2 cellular contexts compared by ENCODE assay signal in the genomic region with DNA sequence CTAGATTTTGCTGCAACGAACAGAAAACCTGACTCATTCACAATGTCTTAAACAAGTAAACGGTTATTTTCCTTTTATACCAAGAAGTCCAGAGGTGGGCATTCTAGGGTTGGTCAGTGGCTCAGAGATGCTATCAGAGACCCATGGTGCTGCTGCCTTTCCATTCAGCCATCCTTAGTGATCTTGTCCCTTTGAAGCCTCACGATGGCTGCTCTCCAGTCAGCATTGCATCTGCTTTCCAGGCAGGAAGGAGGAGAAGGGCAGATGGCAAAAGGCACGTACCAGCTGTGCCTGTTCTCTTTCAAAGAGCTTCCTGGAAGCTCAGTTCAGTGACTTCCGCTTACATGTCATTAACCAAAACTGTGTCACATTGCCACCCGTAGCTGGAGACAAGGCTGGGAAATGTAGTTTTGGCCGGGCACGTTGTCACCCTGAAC.
TF ChIP-seq lines count a peak whose summit lies in the region.

No MANE protein-coding gene starts in this region.

TF ChIP-seq in SK-N-SH treated with all-trans-retinoic acid at 6 μM for 48 hours, 23 proteins besides CTCF, POLR2A, EP300 and RAD21 (continued from another document):
- TF ChIP-seq, protein P1, sequence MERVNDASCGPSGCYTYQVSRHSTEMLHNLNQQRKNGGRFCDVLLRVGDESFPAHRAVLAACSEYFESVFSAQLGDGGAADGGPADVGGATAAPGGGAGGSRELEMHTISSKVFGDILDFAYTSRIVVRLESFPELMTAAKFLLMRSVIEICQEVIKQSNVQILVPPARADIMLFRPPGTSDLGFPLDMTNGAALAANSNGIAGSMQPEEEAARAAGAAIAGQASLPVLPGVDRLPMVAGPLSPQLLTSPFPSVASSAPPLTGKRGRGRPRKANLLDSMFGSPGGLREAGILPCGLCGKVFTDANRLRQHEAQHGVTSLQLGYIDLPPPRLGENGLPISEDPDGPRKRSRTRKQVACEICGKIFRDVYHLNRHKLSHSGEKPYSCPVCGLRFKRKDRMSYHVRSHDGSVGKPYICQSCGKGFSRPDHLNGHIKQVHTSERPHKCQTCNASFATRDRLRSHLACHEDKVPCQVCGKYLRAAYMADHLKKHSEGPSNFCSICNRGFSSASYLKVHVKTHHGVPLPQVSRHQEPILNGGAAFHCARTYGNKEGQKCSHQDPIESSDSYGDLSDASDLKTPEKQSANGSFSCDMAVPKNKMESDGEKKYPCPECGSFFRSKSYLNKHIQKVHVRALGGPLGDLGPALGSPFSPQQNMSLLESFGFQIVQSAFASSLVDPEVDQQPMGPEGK (CRISPR knock-in tag; IDR thresholded peaks at IDR 0.05; ENCODE audit: borderline replicate concordance): no peak
- TF ChIP-seq ZFP30 (CRISPR knock-in tag; IDR thresholded peaks at IDR 0.05) (no peak), OSR1 (CRISPR knock-in tag; IDR thresholded peaks at IDR 0.05) (no peak), SNAI2 (CRISPR knock-in tag; IDR thresholded peaks at IDR 0.05) (no peak)

TF ChIP-seq in GM12878, 131 proteins besides CTCF, POLR2A, EP300 and RAD21 (continued from another document and continues in another):
- TF ChIP-seq, protein P2, sequence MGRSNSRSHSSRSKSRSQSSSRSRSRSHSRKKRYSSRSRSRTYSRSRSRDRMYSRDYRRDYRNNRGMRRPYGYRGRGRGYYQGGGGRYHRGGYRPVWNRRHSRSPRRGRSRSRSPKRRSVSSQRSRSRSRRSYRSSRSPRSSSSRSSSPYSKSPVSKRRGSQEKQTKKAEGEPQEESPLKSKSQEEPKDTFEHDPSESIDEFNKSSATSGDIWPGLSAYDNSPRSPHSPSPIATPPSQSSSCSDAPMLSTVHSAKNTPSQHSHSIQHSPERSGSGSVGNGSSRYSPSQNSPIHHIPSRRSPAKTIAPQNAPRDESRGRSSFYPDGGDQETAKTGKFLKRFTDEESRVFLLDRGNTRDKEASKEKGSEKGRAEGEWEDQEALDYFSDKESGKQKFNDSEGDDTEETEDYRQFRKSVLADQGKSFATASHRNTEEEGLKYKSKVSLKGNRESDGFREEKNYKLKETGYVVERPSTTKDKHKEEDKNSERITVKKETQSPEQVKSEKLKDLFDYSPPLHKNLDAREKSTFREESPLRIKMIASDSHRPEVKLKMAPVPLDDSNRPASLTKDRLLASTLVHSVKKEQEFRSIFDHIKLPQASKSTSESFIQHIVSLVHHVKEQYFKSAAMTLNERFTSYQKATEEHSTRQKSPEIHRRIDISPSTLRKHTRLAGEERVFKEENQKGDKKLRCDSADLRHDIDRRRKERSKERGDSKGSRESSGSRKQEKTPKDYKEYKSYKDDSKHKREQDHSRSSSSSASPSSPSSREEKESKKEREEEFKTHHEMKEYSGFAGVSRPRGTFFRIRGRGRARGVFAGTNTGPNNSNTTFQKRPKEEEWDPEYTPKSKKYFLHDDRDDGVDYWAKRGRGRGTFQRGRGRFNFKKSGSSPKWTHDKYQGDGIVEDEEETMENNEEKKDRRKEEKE (IDR thresholded peaks at IDR 0.05): no peak
- TF ChIP-seq, protein P3, sequence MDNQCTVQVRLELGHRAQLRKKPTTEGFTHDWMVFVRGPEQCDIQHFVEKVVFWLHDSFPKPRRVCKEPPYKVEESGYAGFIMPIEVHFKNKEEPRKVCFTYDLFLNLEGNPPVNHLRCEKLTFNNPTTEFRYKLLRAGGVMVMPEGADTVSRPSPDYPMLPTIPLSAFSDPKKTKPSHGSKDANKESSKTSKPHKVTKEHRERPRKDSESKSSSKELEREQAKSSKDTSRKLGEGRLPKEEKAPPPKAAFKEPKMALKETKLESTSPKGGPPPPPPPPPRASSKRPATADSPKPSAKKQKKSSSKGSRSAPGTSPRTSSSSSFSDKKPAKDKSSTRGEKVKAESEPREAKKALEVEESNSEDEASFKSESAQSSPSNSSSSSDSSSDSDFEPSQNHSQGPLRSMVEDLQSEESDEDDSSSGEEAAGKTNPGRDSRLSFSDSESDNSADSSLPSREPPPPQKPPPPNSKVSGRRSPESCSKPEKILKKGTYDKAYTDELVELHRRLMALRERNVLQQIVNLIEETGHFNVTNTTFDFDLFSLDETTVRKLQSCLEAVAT (IDR thresholded peaks at IDR 0.05): no peak
- no peak for TF ChIP-seq STAT3 (IDR thresholded peaks at IDR 0.05; ENCODE audit: low read depth, low read length)
- TF ChIP-seq CBX3 (IDR thresholded peaks at IDR 0.05; ENCODE audit: borderline replicate concordance, low read depth): no peak
- TF ChIP-seq RAD51 (IDR thresholded peaks at IDR 0.05): no peak
- no peak for TF ChIP-seq PAX8 (IDR thresholded peaks at IDR 0.05)
- TF ChIP-seq GABPA (IDR thresholded peaks at IDR 0.05; ENCODE audit: low read depth): peak; percentile 82
- peak; percentile 83 for TF ChIP-seq IKZF1 (conservative IDR thresholded peaks at IDR 0.05)
- peak; percentile 81 for TF ChIP-seq RUNX3 (IDR thresholded peaks at IDR 0.05; ENCODE audit: low read length)
- TF ChIP-seq SIN3A (IDR thresholded peaks at IDR 0.05; ENCODE audit: low read depth, low read length): no peak
- TF ChIP-seq NBN (IDR thresholded peaks at IDR 0.05): no peak
- TF ChIP-seq TARDBP (IDR thresholded peaks at IDR 0.05; ENCODE audit: borderline replicate concordance): peak; percentile 81
- TF ChIP-seq KLF5 (IDR thresholded peaks at IDR 0.05; ENCODE audit: partially characterized antibody): no peak
- peak in 1 of 2 experiments; percentile 93; a peak in 2 of 4 replicates for TF ChIP-seq ETV6 (conservative IDR thresholded peaks at IDR 0.05 in 1 of 2, IDR thresholded peaks at IDR 0.05 in 1 of 2; ENCODE audit: borderline replicate concordance in 1 of 2, low read depth in 1 of 2)
- TF ChIP-seq, protein P4, sequence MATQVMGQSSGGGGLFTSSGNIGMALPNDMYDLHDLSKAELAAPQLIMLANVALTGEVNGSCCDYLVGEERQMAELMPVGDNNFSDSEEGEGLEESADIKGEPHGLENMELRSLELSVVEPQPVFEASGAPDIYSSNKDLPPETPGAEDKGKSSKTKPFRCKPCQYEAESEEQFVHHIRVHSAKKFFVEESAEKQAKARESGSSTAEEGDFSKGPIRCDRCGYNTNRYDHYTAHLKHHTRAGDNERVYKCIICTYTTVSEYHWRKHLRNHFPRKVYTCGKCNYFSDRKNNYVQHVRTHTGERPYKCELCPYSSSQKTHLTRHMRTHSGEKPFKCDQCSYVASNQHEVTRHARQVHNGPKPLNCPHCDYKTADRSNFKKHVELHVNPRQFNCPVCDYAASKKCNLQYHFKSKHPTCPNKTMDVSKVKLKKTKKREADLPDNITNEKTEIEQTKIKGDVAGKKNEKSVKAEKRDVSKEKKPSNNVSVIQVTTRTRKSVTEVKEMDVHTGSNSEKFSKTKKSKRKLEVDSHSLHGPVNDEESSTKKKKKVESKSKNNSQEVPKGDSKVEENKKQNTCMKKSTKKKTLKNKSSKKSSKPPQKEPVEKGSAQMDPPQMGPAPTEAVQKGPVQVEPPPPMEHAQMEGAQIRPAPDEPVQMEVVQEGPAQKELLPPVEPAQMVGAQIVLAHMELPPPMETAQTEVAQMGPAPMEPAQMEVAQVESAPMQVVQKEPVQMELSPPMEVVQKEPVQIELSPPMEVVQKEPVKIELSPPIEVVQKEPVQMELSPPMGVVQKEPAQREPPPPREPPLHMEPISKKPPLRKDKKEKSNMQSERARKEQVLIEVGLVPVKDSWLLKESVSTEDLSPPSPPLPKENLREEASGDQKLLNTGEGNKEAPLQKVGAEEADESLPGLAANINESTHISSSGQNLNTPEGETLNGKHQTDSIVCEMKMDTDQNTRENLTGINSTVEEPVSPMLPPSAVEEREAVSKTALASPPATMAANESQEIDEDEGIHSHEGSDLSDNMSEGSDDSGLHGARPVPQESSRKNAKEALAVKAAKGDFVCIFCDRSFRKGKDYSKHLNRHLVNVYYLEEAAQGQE (IDR thresholded peaks at IDR 0.05; ENCODE audit: low read depth, low read length): no peak
- peak; percentile 74; the same call in 1 of the 2 replicates for TF ChIP-seq TCF3 (IDR thresholded peaks at IDR 0.05; ENCODE audit: borderline replicate concordance, insufficient read depth, low read depth, low read length)
- TF ChIP-seq CHD4 (IDR thresholded peaks at IDR 0.05): no peak
- TF ChIP-seq, protein P5, sequence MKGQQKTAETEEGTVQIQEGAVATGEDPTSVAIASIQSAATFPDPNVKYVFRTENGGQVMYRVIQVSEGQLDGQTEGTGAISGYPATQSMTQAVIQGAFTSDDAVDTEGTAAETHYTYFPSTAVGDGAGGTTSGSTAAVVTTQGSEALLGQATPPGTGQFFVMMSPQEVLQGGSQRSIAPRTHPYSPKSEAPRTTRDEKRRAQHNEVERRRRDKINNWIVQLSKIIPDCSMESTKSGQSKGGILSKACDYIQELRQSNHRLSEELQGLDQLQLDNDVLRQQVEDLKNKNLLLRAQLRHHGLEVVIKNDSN (IDR thresholded peaks at IDR 0.05; ENCODE audit: borderline replicate concordance, extremely low read length, insufficient read depth, low read depth, low read length): peak; percentile 19
- TF ChIP-seq YBX1 (IDR thresholded peaks at IDR 0.05): no peak
- no peak for TF ChIP-seq NFIC (IDR thresholded peaks at IDR 0.05; ENCODE audit: low read depth, low read length)
- no peak for TF ChIP-seq DPF2 (IDR thresholded peaks at IDR 0.05)
- TF ChIP-seq MEF2B (IDR thresholded peaks at IDR 0.05; ENCODE audit: partially characterized antibody, poor library complexity, severe bottlenecking): no peak
- TF ChIP-seq BCL11A (IDR thresholded peaks at IDR 0.05; ENCODE audit: low read depth, low read length): no peak
- TF ChIP-seq CEBPB (IDR thresholded peaks at IDR 0.05; ENCODE audit: borderline replicate concordance in 1 of 2, low read depth in 2 of 2, low read length in 2 of 2): no peak
- TF ChIP-seq, protein P6, sequence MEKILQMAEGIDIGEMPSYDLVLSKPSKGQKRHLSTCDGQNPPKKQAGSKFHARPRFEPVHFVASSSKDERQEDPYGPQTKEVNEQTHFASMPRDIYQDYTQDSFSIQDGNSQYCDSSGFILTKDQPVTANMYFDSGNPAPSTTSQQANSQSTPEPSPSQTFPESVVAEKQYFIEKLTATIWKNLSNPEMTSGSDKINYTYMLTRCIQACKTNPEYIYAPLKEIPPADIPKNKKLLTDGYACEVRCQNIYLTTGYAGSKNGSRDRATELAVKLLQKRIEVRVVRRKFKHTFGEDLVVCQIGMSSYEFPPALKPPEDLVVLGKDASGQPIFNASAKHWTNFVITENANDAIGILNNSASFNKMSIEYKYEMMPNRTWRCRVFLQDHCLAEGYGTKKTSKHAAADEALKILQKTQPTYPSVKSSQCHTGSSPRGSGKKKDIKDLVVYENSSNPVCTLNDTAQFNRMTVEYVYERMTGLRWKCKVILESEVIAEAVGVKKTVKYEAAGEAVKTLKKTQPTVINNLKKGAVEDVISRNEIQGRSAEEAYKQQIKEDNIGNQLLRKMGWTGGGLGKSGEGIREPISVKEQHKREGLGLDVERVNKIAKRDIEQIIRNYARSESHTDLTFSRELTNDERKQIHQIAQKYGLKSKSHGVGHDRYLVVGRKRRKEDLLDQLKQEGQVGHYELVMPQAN (conservative IDR thresholded peaks at IDR 0.05): no peak
- TF ChIP-seq, protein P7, sequence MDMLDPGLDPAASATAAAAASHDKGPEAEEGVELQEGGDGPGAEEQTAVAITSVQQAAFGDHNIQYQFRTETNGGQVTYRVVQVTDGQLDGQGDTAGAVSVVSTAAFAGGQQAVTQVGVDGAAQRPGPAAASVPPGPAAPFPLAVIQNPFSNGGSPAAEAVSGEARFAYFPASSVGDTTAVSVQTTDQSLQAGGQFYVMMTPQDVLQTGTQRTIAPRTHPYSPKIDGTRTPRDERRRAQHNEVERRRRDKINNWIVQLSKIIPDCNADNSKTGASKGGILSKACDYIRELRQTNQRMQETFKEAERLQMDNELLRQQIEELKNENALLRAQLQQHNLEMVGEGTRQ (IDR thresholded peaks at IDR 0.05; ENCODE audit: borderline replicate concordance, low read depth, low read length): no peak
- no peak for TF ChIP-seq ASH2L (IDR thresholded peaks at IDR 0.05; ENCODE audit: borderline replicate concordance, low read depth)
- TF ChIP-seq ZNF24 (IDR thresholded peaks at IDR 0.05): no peak
- TF ChIP-seq MEF2A (IDR thresholded peaks at IDR 0.05; ENCODE audit: insufficient read depth, low read depth, low read length): peak; percentile 49; the same call in 1 of the 2 replicates
- TF ChIP-seq, protein P8, sequence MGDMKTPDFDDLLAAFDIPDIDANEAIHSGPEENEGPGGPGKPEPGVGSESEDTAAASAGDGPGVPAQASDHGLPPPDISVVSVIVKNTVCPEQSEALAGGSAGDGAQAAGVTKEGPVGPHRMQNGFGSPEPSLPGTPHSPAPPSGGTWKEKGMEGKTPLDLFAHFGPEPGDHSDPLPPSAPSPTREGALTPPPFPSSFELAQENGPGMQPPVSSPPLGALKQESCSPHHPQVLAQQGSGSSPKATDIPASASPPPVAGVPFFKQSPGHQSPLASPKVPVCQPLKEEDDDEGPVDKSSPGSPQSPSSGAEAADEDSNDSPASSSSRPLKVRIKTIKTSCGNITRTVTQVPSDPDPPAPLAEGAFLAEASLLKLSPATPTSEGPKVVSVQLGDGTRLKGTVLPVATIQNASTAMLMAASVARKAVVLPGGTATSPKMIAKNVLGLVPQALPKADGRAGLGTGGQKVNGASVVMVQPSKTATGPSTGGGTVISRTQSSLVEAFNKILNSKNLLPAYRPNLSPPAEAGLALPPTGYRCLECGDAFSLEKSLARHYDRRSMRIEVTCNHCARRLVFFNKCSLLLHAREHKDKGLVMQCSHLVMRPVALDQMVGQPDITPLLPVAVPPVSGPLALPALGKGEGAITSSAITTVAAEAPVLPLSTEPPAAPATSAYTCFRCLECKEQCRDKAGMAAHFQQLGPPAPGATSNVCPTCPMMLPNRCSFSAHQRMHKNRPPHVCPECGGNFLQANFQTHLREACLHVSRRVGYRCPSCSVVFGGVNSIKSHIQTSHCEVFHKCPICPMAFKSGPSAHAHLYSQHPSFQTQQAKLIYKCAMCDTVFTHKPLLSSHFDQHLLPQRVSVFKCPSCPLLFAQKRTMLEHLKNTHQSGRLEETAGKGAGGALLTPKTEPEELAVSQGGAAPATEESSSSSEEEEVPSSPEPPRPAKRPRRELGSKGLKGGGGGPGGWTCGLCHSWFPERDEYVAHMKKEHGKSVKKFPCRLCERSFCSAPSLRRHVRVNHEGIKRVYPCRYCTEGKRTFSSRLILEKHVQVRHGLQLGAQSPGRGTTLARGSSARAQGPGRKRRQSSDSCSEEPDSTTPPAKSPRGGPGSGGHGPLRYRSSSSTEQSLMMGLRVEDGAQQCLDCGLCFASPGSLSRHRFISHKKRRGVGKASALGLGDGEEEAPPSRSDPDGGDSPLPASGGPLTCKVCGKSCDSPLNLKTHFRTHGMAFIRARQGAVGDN (IDR thresholded peaks at IDR 0.05): no peak
- TF ChIP-seq MYC (IDR thresholded peaks at IDR 0.05; ENCODE audit: insufficient read depth, insufficient read length, insufficient replicate concordance, low read length, severe bottlenecking): no peak
